Comparison of ENCODE assay signal across 20 cellular contexts in the genomic region with DNA sequence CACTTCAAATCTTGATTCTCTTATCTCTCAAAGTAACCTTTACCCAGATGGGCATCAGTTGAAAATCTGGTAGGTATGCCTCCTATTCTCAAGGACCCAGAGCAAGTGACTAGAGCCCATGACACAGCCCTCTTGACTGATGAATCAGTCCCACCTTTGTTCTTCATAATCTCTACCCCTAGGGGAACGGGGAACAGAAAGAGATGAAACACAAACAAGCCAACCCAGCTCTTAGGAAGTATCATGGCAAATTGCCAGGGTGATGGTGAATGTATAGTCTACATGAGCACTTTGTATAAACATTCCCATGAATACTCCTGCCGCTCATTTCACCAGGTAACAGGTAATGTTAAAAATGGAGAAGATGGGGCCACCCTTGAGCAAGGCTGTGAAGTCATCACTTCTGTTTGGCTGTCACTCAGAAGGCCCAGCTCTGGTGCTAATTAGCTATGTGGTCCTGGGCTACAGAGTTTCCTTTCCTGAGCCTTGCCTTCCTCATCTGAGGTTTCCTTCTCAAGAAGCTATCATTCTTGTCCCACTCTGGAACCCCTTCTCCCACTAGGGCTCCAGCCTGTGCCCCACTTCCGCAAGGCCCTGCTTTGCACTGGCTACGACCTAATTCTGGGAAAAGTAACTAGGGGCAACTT.
DNase-seq lines count a peak whose midpoint lies in the region; ATAC-seq and TF ChIP-seq lines count a peak whose summit lies in the region.
"Had no signal": no experiment of that assay in that cellular context is flagged by ENCODE, and none has a peak within 500 bp of the region (broad histone marks: within the 10 kb centered on the region; RNA-seq: fewer than 3 reads in every experiment).

No MANE protein-coding gene starts in this region.

- no peak for TF ChIP-seq EP300 in esophagus muscularis mucosa (IDR thresholded peaks at IDR 0.05)

- TF ChIP-seq POLR2A in esophagus muscularis mucosa (IDR thresholded peaks at IDR 0.05; ENCODE audit: low read depth) (no peak), vagina (IDR thresholded peaks at IDR 0.05) (no peak), thyroid gland (IDR thresholded peaks at IDR 0.05) (no peak)

- H3K4me3 ChIP-seq in esophagus muscularis mucosa: no peak overlapping the region
- H3K4me3 ChIP-seq in vagina: no peak overlapping the region
- H3K4me3 ChIP-seq in thyroid gland (replicated peaks in 1 of 3): no peak overlapping the region
- H3K4me3 ChIP-seq: BLaER1 treated with 17β-estradiol and CSF1 and Interleukin-3, amounts not matched to agents 10 nM and 100 nM; GM12878; GM23338; K562; SJCRH30 had no signal

- H3K36me3 ChIP-seq in esophagus muscularis mucosa (peaks cover 0 to 16% (median 0%) of the 10 kb centered on the region in 4 donors), vagina (no peaks in the 10 kb centered on the region), thyroid gland (no peaks in the 10 kb centered on the region)
- H3K36me3 ChIP-seq: BLaER1 treated with 17β-estradiol and CSF1 and Interleukin-3, amounts not matched to agents 10 nM and 100 nM; SJCRH30 had no signal

- TF ChIP-seq CTCF in esophagus muscularis mucosa (IDR thresholded peaks at IDR 0.05) (no peak), vagina (IDR thresholded peaks at IDR 0.05) (no peak), thyroid gland (IDR thresholded peaks at IDR 0.05) (no peak)

- H3K27ac ChIP-seq in esophagus muscularis mucosa (replicated peaks in 1 of 4) (no peak overlapping the region), vagina (no peak overlapping the region), thyroid gland (no peak overlapping the region)
- H3K27ac ChIP-seq: BLaER1 treated with 17β-estradiol and CSF1 and Interleukin-3, amounts not matched to agents 10 nM and 100 nM; HL-60; SJCRH30 had no signal

- H3K27me3 ChIP-seq in esophagus muscularis mucosa (no peaks in the 10 kb centered on the region), vagina (no peaks in the 10 kb centered on the region), thyroid gland (no peaks in the 10 kb centered on the region)
- H3K27me3 ChIP-seq: BLaER1 treated with 17β-estradiol and CSF1 and Interleukin-3, amounts not matched to agents 10 nM and 100 nM; SJCRH30 had no signal

- ATAC-seq in HG03045 (IDR thresholded peaks at IDR 0.05; ENCODE audit: unreplicated experiment) (no peak), GM19351 (IDR thresholded peaks at IDR 0.05; ENCODE audit: unreplicated experiment) (no peak)
- ATAC-seq: GM12878, GM23338, K562 had no signal

- H3K9me3 ChIP-seq in esophagus muscularis mucosa (no peaks in the 10 kb centered on the region), vagina (no peaks in the 10 kb centered on the region), thyroid gland (no peaks in the 10 kb centered on the region)
- H3K9me3 ChIP-seq: SJCRH30 had no signal

- DNase-seq in NCI-H1417 (lab: John Stamatoyannopoulos, UW): peak in 2 of 3 experiments; percentile 23 to 42
- DNase-seq in NCI-H1417 treated with DMSO at 0.1 percent for 48 hours (lab: John Stamatoyannopoulos, UW): no peak
- DNase-seq in NCI-H345 (lab: John Stamatoyannopoulos, UW): peak; percentile 86
- peak; percentile 60 for DNase-seq in esophagus muscularis mucosa (ENCODE audit: extremely low spot score)
- DNase-seq in vagina (ENCODE audit: extremely low spot score in 2 of 2): peak; percentile 40 to 52
- DNase-seq in thyroid gland: no peak
- DNase-seq: DMS 273 treated with DMSO at 0.1 percent for 48 hours; NCI-H187; NCI-H524 treated with DMSO at 0.1 percent for 48 hours; NK-92 treated with Interleukin-12 subunit alpha and Interleukin-12 subunit beta, amount 100 ng/mL, for 24 hours; OCI-M1; RPMI8226 had no signal

- WGBS in esophagus muscularis mucosa: 87% methylated on average over 4 of the region's 4 CpGs
- 84 to 87% methylated on average over 4 of the region's 4 CpGs for WGBS in thyroid gland, 2 donors

- intact Hi-C loops in esophagus muscularis mucosa (cut with DNase I) (no loop called here), vagina (cut with DNase I) (no loop called here), thyroid gland (cut with DNase I) (no loop called here)

- no peaks in the 10 kb centered on the region for H3K4me1 ChIP-seq in esophagus muscularis mucosa
- no peaks in the 10 kb centered on the region for H3K4me1 ChIP-seq in vagina
- H3K4me1 ChIP-seq in thyroid gland: no peaks in the 10 kb centered on the region
- H3K4me1 ChIP-seq: BLaER1 treated with 17β-estradiol and CSF1 and Interleukin-3, amounts not matched to agents 10 nM and 100 nM; SJCRH30 had no signal

Comparison
In these comparisons a context has a peak if more than half of its experiments do, and no peak if none do; other contexts are left out.
1. DNase-seq: peak in NCI-H1417 (2 of 3), NCI-H345 (single experiment), esophagus muscularis mucosa (single experiment) and vagina (2 of 2); none in NCI-H1417 treated with DMSO at 0.1 percent for 48 hours (single experiment) and thyroid gland (0 of 2).